22 cellular contexts compared by ENCODE assay signal in the genomic region with DNA sequence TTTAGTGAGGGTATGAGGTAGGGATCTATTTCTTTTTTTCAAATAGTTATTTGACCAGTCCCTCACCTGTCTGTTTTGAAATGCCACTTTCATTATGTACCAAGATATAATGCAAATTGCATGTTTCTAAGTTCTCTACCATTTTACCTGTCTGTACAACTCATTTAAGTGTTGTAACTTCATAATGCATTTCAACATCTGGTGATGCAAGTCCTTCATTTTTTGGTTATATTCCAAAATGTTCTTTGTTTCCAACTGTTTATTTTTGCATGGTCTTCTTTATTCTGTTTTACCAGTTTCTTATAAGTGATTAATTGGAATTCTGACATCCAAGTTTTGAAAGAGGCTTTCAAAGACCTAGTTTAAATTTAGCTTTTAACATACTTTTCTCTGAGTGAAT.
"Had no signal": no experiment of that assay in that cellular context is flagged by ENCODE, and none has a peak within 500 bp of the region (broad histone marks: within the 10 kb centered on the region; RNA-seq: fewer than 3 reads in every experiment).

No MANE protein-coding gene starts in this region.

- H3K27me3 ChIP-seq: colonic mucosa, dorsolateral prefrontal cortex, gastrocnemius medialis, upper lobe of left lung had no signal

- H3K27ac ChIP-seq: colonic mucosa, dorsolateral prefrontal cortex, gastrocnemius medialis, left ventricle myocardium inferior, prostate gland, upper lobe of left lung had no signal

- H3K4me3 ChIP-seq: colonic mucosa, dorsolateral prefrontal cortex, gastrocnemius medialis, left ventricle myocardium inferior, prostate gland, upper lobe of left lung had no signal

- DNase-seq: activated B cell treated with CpG ODN at 0.5 μM for 24 hours; activated CD4-positive, alpha-beta T cell treated with anti-CD3 and anti-CD28 coated beads for 36 hours; activated CD4-positive, alpha-beta T cell treated with anti-CD3 and anti-CD28 coated beads, Interleukin-2, amount 50 U/mL, for 4 hours; activated CD8-positive, alpha-beta memory T cell treated with anti-CD3 and anti-CD28 coated beads, Interleukin-2, amount 50 U/mL, for 48 hours; activated naive CD4-positive, alpha-beta T cell; activated naive CD8-positive, alpha-beta T cell treated with anti-CD3 and anti-CD28 coated beads for 36 hours; activated T-cell treated with anti-CD3 and anti-CD28 coated beads, Interleukin-2, amount 50 U/mL, for 4 hours; amygdala; central memory CD4-positive, alpha-beta T cell; colonic mucosa; dorsolateral prefrontal cortex; effector memory CD8-positive, alpha-beta T cell; gastrocnemius medialis; hippocampal formation; left ventricle myocardium inferior; midbrain; stimulated activated CD4-positive, alpha-beta T cell treated with anti-CD3 and anti-CD28 coated beads, Interleukin-4, amount 100 ng/mL, for 4 hours; stimulated activated naive CD8-positive, alpha-beta T cell treated with anti-CD3 and anti-CD28 coated beads, Interleukin-15, Interleukin-2, amounts not matched to agents 100 U/mL and 50 U/mL, for 24 hours; SW 1271; T-helper 17 cell; upper lobe of left lung had no signal
